In genomic region chr17:63696381-63696961, GRCh38 we compare ENCODE assay signal across 8 cellular contexts. TPM values are rescaled to one million over a fixed set of nuclear protein-coding genes. Genes with fewer than 3 reads are reported as not detected.
DNase-seq lines count a peak whose midpoint lies in the region; ATAC-seq, FAIRE-seq and TF ChIP-seq lines count a peak whose summit lies in the region.

No MANE protein-coding gene starts in this region.

- FAIRE-seq in kidney (lab: Jason Lieb, UNC), result no peak

- H3K4me3 Mint-ChIP-seq in activated naive CD8-positive, alpha-beta T cell treated with anti-CD3 and anti-CD28 coated beads, Interleukin-2, amount 10 ng/mL, durations not matched to agents 7 days and 5 days, result peak overlapping the region; percentile 98

- peak in 1 of 2 donors; percentile 6 for TF ChIP-seq EP300 in tibial nerve (IDR thresholded peaks at IDR 0.05)

- no peaks in the 10 kb centered on the region for H3K9me3 ChIP-seq in kidney (ENCODE audit: control insufficient read depth in 1 of 2, low read length in 2 of 2)
- H3K9me3 ChIP-seq in tibial nerve, result no peaks in the 10 kb centered on the region

- no peaks in the 10 kb centered on the region for H3K9me3 Mint-ChIP-seq in activated naive CD8-positive, alpha-beta T cell treated with anti-CD3 and anti-CD28 coated beads, Interleukin-2, amount 10 ng/mL, durations not matched to agents 7 days and 5 days

- no peak overlapping the region for H3K4me3 ChIP-seq in kidney (ENCODE audit: low read length in 2 of 2)
- H3K4me3 ChIP-seq in tibial nerve, result no peak overlapping the region

- H3K36me3 Mint-ChIP-seq in activated naive CD8-positive, alpha-beta T cell treated with anti-CD3 and anti-CD28 coated beads, Interleukin-2, amount 10 ng/mL, durations not matched to agents 7 days and 5 days, result peaks cover 29% of the 10 kb centered on the region

- intact Hi-C loops in kidney (cut with DNase I), result no loop called here

- TF ChIP-seq CTCF in kidney (IDR thresholded peaks at IDR 0.05; ENCODE audit: borderline replicate concordance, extremely low read depth, insufficient read depth), result no peak
- TF ChIP-seq CTCF in tibial nerve (IDR thresholded peaks at IDR 0.05), result peak in 3 of 5 experiments; percentile 16 to 39 (median 30)

- H3K9ac ChIP-seq in kidney (ENCODE audit: low read length in 2 of 2), result no peak overlapping the region

- peaks cover 33% of the 10 kb centered on the region for H3K4me1 Mint-ChIP-seq in activated naive CD8-positive, alpha-beta T cell treated with anti-CD3 and anti-CD28 coated beads, Interleukin-2, amount 10 ng/mL, durations not matched to agents 7 days and 5 days

- peak; percentile 3 for ATAC-seq in activated naive CD8-positive, alpha-beta T cell treated with anti-CD3 and anti-CD28 coated beads, Interleukin-2, amount 10 ng/mL, durations not matched to agents 7 days and 5 days (ENCODE audit: low read depth)
- ATAC-seq in HG02973 (IDR thresholded peaks at IDR 0.05; ENCODE audit: unreplicated experiment), result no peak

- TF ChIP-seq POLR2A in tibial nerve (IDR thresholded peaks at IDR 0.05), result no peak

- 51 to 59% methylated on average over 6 to 9 of the region's 9 CpGs for WGBS in tibial nerve, 2 donors

- no peaks in the 10 kb centered on the region for H3K27me3 Mint-ChIP-seq in activated naive CD8-positive, alpha-beta T cell treated with anti-CD3 and anti-CD28 coated beads, Interleukin-2, amount 10 ng/mL, durations not matched to agents 7 days and 5 days

- H3K27ac ChIP-seq in kidney (ENCODE audit: low read depth in 2 of 2, low read length in 2 of 2) (no peak overlapping the region), tibial nerve (peak overlapping the region in 3 of 4 donors; percentile 85 to 97 (median 90))

- no peaks in the 10 kb centered on the region for H3K27me3 ChIP-seq in tibial nerve

- POLR2A ChIA-PET in activated naive CD8-positive, alpha-beta T cell treated with anti-CD3 and anti-CD28 coated beads, Interleukin-2, amount 10 ng/mL, durations not matched to agents 7 days and 5 days (lab: Charles Lee), result interaction anchor here (0.5 to 4.4 kb wide), 19 partner anchors 9 to 144 kb away, joined by 3 to 100 read pairs (median 5); partner anchors contain the start of genes CCDC47, DDX42, MAP3K3 and STRADA

- DNase-seq in activated naive CD4-positive, alpha-beta T cell treated with Interleukin-2 at 50 U/mL for 16 hours, result peak; percentile 27
- no peak for DNase-seq in activated naive CD4-positive, alpha-beta T cell treated with anti-CD3 and anti-CD28 coated beads, Interleukin-2, amount 50 U/mL, for 16 hours
- DNase-seq in NOMO-1 (lab: John Stamatoyannopoulos, UW; ENCODE audit: unreplicated experiment in 2 of 2) (peak; percentile 28 to 33), kidney (peak; percentile 74), tibial nerve (ENCODE audit: low spot score in 2 of 2) (no peak)
- peak; percentile 59 for DNase-seq in activated naive CD8-positive, alpha-beta T cell treated with anti-CD3 and anti-CD28 coated beads, Interleukin-2, amount 10 ng/mL, durations not matched to agents 7 days and 5 days
- DNase-seq in effector CD8-positive, alpha-beta T cell (lab: John Stamatoyannopoulos, UW), result no peak

- H3K27ac Mint-ChIP-seq in activated naive CD8-positive, alpha-beta T cell treated with anti-CD3 and anti-CD28 coated beads, Interleukin-2, amount 10 ng/mL, durations not matched to agents 7 days and 5 days, result peak overlapping the region; percentile 99

- H3K36me3 ChIP-seq in kidney (ENCODE audit: control insufficient read depth in 1 of 2, insufficient read depth in 2 of 2, low read length in 2 of 2) (peaks cover 10 to 13% of the 10 kb centered on the region in 2 donors), tibial nerve (peaks cover 0 to 46% (median 25%) of the 10 kb centered on the region in 3 donors)

- peaks cover 0 to 13% of the 10 kb centered on the region in 2 donors for H3K4me1 ChIP-seq in kidney (ENCODE audit: control insufficient read depth in 1 of 2, insufficient read depth in 1 of 2, low read depth in 1 of 2, low read length in 2 of 2)
- H3K4me1 ChIP-seq in tibial nerve, result peaks cover 0 to 70% (median 34%) of the 10 kb centered on the region in 4 donors

RNA-seq across cellular contexts. Expression of gene LIMD2, which starts 3.5 kb away (rescaled TPM):
- total RNA-seq in activated naive CD8-positive, alpha-beta T cell treated with anti-CD3 and anti-CD28 coated beads, Interleukin-2, amount 10 ng/mL, durations not matched to agents 7 days and 5 days, result 100 to 1,000 TPM; 452 to 453 TPM
- total RNA-seq in kidney, result 32.3 TPM
- polyA plus RNA-seq in kidney (ENCODE audit: insufficient read depth, low read depth, low replicate concordance), result 11.5 TPM
- 10 to 100 TPM in 3 of 4 donors, 1 to 10 TPM in 1; 7.5 to 40.2 (median 25.2) TPM for total RNA-seq in tibial nerve

RNA-seq across cellular contexts. Expression of gene STRADA, which starts 45.1 kb away (rescaled TPM):
- total RNA-seq in activated naive CD8-positive, alpha-beta T cell treated with anti-CD3 and anti-CD28 coated beads, Interleukin-2, amount 10 ng/mL, durations not matched to agents 7 days and 5 days, result 10 to 100 TPM; 54.0 to 61.4 TPM
- total RNA-seq in kidney, result 38.9 TPM
- polyA plus RNA-seq in kidney (ENCODE audit: insufficient read depth, low read depth, low replicate concordance), result 25.7 TPM
- 10 to 100 TPM; 38.0 to 45.8 (median 43.2) TPM for total RNA-seq in tibial nerve

Comparison
In these comparisons a context has a peak if more than half of its experiments do, and no peak if none do; other contexts are left out.
1. DNase-seq: peak in activated naive CD4-positive, alpha-beta T cell treated with Interleukin-2 at 50 U/mL for 16 hours (single experiment), NOMO-1 (2 of 2), activated naive CD8-positive, alpha-beta T cell treated with anti-CD3 and anti-CD28 coated beads, Interleukin-2, amount 10 ng/mL, durations not matched to agents 7 days and 5 days (single experiment) and kidney (single experiment); none in activated naive CD4-positive, alpha-beta T cell treated with anti-CD3 and anti-CD28 coated beads, Interleukin-2, amount 50 U/mL, for 16 hours (single experiment), tibial nerve (0 of 2) and effector CD8-positive, alpha-beta T cell (single experiment).
2. H3K27ac ChIP-seq: peak in tibial nerve (3 of 4); none in kidney (0 of 2).
3. RNA of gene LIMD2, which starts 3.5 kb away (total RNA-seq): 452 to 453 TPM in activated naive CD8-positive, alpha-beta T cell treated with anti-CD3 and anti-CD28 coated beads, Interleukin-2, amount 10 ng/mL, durations not matched to agents 7 days and 5 days; 32.3 TPM in kidney (single experiment) and 7.5 to 40.2 TPM in tibial nerve; every median in the first group is over 10 times any median in the second.